Comparison of ENCODE assay signal across 1 cellular context in the genomic region with DNA sequence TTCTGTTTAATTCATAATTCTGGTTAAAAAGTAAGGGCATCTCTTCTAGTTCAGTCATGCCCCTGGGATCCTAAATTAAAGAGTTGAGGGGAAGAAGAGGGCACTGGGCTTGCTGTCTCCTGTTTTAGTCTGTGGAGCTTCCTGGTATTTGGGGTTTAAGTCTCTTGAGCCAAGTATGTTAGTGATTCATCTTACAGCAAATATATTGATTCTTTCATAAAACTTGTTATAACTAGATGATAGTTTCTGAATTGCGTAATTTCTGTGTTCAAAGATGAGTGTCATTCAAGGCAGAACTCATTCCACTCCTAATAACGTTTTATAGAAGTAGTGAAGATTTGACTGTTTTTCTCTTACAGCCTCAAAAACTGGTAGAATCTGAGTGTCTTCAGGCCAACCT.
TF ChIP-seq lines count a peak whose summit lies in the region.

No MANE protein-coding gene starts in this region.

TF ChIP-seq in HCT116, 20 proteins besides CTCF, POLR2A, EP300 and RAD21:
- TF ChIP-seq ZFX (IDR thresholded peaks at IDR 0.05) (no peak), SIN3A (IDR thresholded peaks at IDR 0.05; ENCODE audit: low read depth) (no peak), POLR2AphosphoS5 (IDR thresholded peaks at IDR 0.05; ENCODE audit: low read depth, low read length) (0 out of 2 replicates have a peak, but pooled peaks have one; percentile 16), JUND (IDR thresholded peaks at IDR 0.05) (no peak), CBX3 (IDR thresholded peaks at IDR 0.05; ENCODE audit: low read depth) (no peak), TCF7L2 (IDR thresholded peaks at IDR 0.05; ENCODE audit: borderline replicate concordance, extremely low read depth, insufficient read depth, insufficient read length) (no peak)
- TF ChIP-seq, protein P1, sequence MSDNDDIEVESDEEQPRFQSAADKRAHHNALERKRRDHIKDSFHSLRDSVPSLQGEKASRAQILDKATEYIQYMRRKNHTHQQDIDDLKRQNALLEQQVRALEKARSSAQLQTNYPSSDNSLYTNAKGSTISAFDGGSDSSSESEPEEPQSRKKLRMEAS (IDR thresholded peaks at IDR 0.05): no peak
